18 cellular contexts compared by ENCODE assay signal in the genomic region with DNA sequence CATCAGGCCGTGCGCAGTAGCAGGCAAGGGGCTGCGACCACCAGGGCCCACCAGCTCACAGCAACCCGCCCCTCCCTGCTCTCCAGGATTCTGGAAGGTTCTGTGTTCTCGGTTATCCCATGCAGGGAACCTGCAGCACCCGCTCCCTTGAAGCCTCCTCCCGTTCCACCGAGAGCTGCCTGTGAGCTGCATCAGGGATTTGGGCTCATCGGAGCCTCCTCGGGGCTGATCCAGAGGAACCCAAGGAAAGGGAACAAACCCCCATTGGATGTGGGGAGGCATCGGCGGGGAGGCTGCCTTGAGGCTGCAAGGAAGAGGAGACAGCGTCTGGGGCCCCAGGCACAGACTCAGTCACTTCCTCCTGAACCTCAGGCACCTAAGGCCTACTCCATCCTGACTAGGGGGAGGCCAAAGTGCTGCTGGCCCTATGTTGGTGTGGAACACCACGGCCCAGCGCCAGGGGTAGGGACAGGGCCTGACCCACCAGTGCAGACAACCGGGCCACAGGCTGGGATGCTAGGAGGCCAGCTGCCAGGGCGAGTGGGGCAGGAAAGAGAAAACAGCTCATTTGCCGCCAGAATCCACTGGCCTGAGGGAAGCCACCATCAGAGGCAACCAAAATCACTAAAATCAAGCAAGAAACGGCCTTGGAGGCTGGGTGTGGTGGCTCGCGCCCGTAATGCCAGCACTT. TPM values are rescaled to one million over a fixed set of nuclear protein-coding genes. Genes with fewer than 3 reads are reported as not detected.
DNase-seq lines count a peak whose midpoint lies in the region; ATAC-seq and TF ChIP-seq lines count a peak whose summit lies in the region.
"Had no signal": no experiment of that assay in that cellular context is flagged by ENCODE, and none has a peak within 500 bp of the region (broad histone marks: within the 10 kb centered on the region; RNA-seq: fewer than 3 reads in every experiment).

No MANE protein-coding gene starts in this region.

- TF ChIP-seq CTCF in C4-2B (conservative IDR thresholded peaks at IDR 0.05) (no peak), GM13977 (IDR thresholded peaks at IDR 0.05; ENCODE audit: extremely low read depth, insufficient read depth, missing control alignments) (no peak), WTC11 (IDR thresholded peaks at IDR 0.05) (no peak), mesothelial cell of epicardium (IDR thresholded peaks at IDR 0.05; ENCODE audit: unreplicated experiment) (no peak)

- POLR2A ChIA-PET in WTC11 (lab: Charles Lee), result no interaction called here

- intact Hi-C loops in posterior vena cava (cut with DNase I), result no loop called here

- no peak overlapping the region for H3K27ac Mint-ChIP-seq in WTC11
- no peak overlapping the region for H3K27ac Mint-ChIP-seq in mesothelial cell of epicardium

- in situ Hi-C loops in GM13977 (cut with MboI; ENCODE audit: low pct_unique_long_range_greater_than_20kb, low sequenced_read_pairs, unreplicated experiment), result no loop called here

- CTCF ChIA-PET in WTC11 (lab: Charles Lee), result no interaction called here

- H3K36me3 Mint-ChIP-seq in WTC11 (peaks cover 25% of the 10 kb centered on the region), mesothelial cell of epicardium (peaks cover 42% of the 10 kb centered on the region)
- H3K36me3 Mint-ChIP-seq: activated naive CD4-positive, alpha-beta T cell treated with anti-CD3 and anti-CD28 coated beads, Interleukin-2, amount 50 U/mL, for 24 hours had no signal

- no peak overlapping the region for H3K4me3 Mint-ChIP-seq in WTC11
- H3K4me3 Mint-ChIP-seq in mesothelial cell of epicardium, result no peak overlapping the region
- H3K4me3 Mint-ChIP-seq: activated naive CD4-positive, alpha-beta T cell treated with anti-CD3 and anti-CD28 coated beads, Interleukin-2, amount 50 U/mL, for 24 hours; stimulated activated naive CD8-positive, alpha-beta T cell treated with anti-CD3 and anti-CD28 coated beads, Interleukin-15, amount 100 ng/mL, for 72 hours; T-helper 1 cell treated with Interleukin-12 subunit alpha and Interleukin-12 subunit beta and Interleukin-4 antibody, amounts not matched to agents 30 μg/mL and 1 μg/mL, for 36 hours had no signal

- H3K27me3 Mint-ChIP-seq in WTC11 (ENCODE audit: low read depth) (peaks cover 9% of the 10 kb centered on the region; the same call in 1 of the 2 replicates), mesothelial cell of epicardium (ENCODE audit: low read depth) (no peaks in the 10 kb centered on the region)
- H3K27me3 Mint-ChIP-seq: activated naive CD4-positive, alpha-beta T cell treated with anti-CD3 and anti-CD28 coated beads, Interleukin-2, amount 50 U/mL, for 24 hours; stimulated activated naive CD8-positive, alpha-beta T cell treated with anti-CD3 and anti-CD28 coated beads, Interleukin-15, amount 100 ng/mL, for 72 hours had no signal

- ATAC-seq in WTC11 (no peak), HG02610 (IDR thresholded peaks at IDR 0.05; ENCODE audit: unreplicated experiment) (no peak)
- ATAC-seq: upper lobe of right lung had no signal

- H3K4me1 Mint-ChIP-seq in WTC11 (no peaks in the 10 kb centered on the region), mesothelial cell of epicardium (no peaks in the 10 kb centered on the region)
- H3K4me1 Mint-ChIP-seq: activated naive CD4-positive, alpha-beta T cell treated with anti-CD3 and anti-CD28 coated beads, Interleukin-2, amount 50 U/mL, for 24 hours had no signal

- H3K9me3 Mint-ChIP-seq in WTC11 (no peaks in the 10 kb centered on the region), mesothelial cell of epicardium (no peaks in the 10 kb centered on the region)
- H3K9me3 Mint-ChIP-seq: activated naive CD4-positive, alpha-beta T cell treated with anti-CD3 and anti-CD28 coated beads, Interleukin-2, amount 50 U/mL, for 24 hours; stimulated activated naive CD8-positive, alpha-beta T cell treated with anti-CD3 and anti-CD28 coated beads, Interleukin-15, amount 100 ng/mL, for 72 hours; T-helper 1 cell treated with Interleukin-12 subunit alpha and Interleukin-12 subunit beta and Interleukin-4 antibody, amounts not matched to agents 30 μg/mL and 1 μg/mL, for 36 hours had no signal

- DNase-seq in GM13977 (ENCODE audit: low spot score) (peak; percentile 44), iPS-NIHi11 (ENCODE audit: low spot score) (peak; percentile 23), posterior vena cava (ENCODE audit: low spot score) (peak; percentile 79), WTC11 (ENCODE audit: low spot score) (no peak), foreskin melanocyte (no peak), mesothelial cell of epicardium (ENCODE audit: low spot score in 2 of 2, unreplicated experiment in 2 of 2) (no peak)
- DNase-seq: activated CD4-positive, alpha-beta T cell treated with anti-CD3 and anti-CD28 coated beads, Interleukin-2, amount 50 U/mL, for 48 hours; NCI-H1436; NCI-H2171; NCI-H748 treated with DMSO at 0.1 percent for 48 hours; stimulated activated CD4-positive, alpha-beta T cell treated with anti-CD3 and anti-CD28 coated beads, Interleukin-4, amount 100 ng/mL, for 4 hours; stimulated activated naive CD8-positive, alpha-beta T cell treated with anti-CD3 and anti-CD28 coated beads, Interleukin-15, amount 100 ng/mL, for 72 hours had no signal

- H3K27ac ChIP-seq in C4-2B, result peak overlapping the region; percentile 89
- H3K27ac ChIP-seq: upper lobe of right lung had no signal

TF ChIP-seq in WTC11, 78 proteins besides CTCF, POLR2A, EP300 and RAD21 (continues in another document):
- TF ChIP-seq, protein P1, sequence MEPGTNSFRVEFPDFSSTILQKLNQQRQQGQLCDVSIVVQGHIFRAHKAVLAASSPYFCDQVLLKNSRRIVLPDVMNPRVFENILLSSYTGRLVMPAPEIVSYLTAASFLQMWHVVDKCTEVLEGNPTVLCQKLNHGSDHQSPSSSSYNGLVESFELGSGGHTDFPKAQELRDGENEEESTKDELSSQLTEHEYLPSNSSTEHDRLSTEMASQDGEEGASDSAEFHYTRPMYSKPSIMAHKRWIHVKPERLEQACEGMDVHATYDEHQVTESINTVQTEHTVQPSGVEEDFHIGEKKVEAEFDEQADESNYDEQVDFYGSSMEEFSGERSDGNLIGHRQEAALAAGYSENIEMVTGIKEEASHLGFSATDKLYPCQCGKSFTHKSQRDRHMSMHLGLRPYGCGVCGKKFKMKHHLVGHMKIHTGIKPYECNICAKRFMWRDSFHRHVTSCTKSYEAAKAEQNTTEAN (CRISPR knock-in tag; IDR thresholded peaks at IDR 0.05), result no peak
- no peak for TF ChIP-seq SMAD4 (CRISPR knock-in tag; IDR thresholded peaks at IDR 0.05)
- no peak for TF ChIP-seq KAT7 (CRISPR knock-in tag; IDR thresholded peaks at IDR 0.05; ENCODE audit: borderline replicate concordance)
- no peak for TF ChIP-seq ELF4 (CRISPR knock-in tag; IDR thresholded peaks at IDR 0.05; ENCODE audit: low read depth)
- TF ChIP-seq JAZF1 (CRISPR knock-in tag; IDR thresholded peaks at IDR 0.05), result no peak
- TF ChIP-seq, protein P2, sequence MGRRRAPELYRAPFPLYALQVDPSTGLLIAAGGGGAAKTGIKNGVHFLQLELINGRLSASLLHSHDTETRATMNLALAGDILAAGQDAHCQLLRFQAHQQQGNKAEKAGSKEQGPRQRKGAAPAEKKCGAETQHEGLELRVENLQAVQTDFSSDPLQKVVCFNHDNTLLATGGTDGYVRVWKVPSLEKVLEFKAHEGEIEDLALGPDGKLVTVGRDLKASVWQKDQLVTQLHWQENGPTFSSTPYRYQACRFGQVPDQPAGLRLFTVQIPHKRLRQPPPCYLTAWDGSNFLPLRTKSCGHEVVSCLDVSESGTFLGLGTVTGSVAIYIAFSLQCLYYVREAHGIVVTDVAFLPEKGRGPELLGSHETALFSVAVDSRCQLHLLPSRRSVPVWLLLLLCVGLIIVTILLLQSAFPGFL (CRISPR knock-in tag; IDR thresholded peaks at IDR 0.05; ENCODE audit: borderline replicate concordance), result no peak
- TF ChIP-seq FOXK1 (CRISPR knock-in tag; IDR thresholded peaks at IDR 0.05), result no peak
- no peak for TF ChIP-seq ZNF219 (CRISPR knock-in tag; IDR thresholded peaks at IDR 0.05; ENCODE audit: borderline replicate concordance)
- TF ChIP-seq PRRX2 (CRISPR knock-in tag; IDR thresholded peaks at IDR 0.05), result no peak
- TF ChIP-seq, protein P3, sequence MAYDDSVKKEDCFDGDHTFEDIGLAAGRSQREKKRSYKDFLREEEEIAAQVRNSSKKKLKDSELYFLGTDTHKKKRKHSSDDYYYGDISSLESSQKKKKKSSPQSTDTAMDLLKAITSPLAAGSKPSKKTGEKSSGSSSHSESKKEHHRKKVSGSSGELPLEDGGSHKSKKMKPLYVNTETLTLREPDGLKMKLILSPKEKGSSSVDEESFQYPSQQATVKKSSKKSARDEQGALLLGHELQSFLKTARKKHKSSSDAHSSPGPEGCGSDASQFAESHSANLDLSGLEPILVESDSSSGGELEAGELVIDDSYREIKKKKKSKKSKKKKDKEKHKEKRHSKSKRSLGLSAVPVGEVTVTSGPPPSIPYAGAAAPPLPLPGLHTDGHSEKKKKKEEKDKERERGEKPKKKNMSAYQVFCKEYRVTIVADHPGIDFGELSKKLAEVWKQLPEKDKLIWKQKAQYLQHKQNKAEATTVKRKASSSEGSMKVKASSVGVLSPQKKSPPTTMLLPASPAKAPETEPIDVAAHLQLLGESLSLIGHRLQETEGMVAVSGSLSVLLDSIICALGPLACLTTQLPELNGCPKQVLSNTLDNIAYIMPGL (CRISPR knock-in tag; IDR thresholded peaks at IDR 0.05), result no peak
- TF ChIP-seq, protein P4, sequence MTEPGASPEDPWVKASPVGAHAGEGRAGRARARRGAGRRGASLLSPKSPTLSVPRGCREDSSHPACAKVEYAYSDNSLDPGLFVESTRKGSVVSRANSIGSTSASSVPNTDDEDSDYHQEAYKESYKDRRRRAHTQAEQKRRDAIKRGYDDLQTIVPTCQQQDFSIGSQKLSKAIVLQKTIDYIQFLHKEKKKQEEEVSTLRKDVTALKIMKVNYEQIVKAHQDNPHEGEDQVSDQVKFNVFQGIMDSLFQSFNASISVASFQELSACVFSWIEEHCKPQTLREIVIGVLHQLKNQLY (CRISPR knock-in tag; IDR thresholded peaks at IDR 0.05), result no peak
- no peak for TF ChIP-seq MXD4 (CRISPR knock-in tag; IDR thresholded peaks at IDR 0.05; ENCODE audit: borderline replicate concordance)
- no peak for TF ChIP-seq ZNF423 (CRISPR knock-in tag; IDR thresholded peaks at IDR 0.05)

RNA-seq across cellular contexts. Expression of a gene that starts 14.4 kb away (rescaled TPM):
- total RNA-seq in posterior vena cava (100 to 1,000 TPM; 103 to 163 TPM), WTC11 (2021) (57.9 to 88.6 TPM (median 86.9 TPM) in 3 replicates), mesothelial cell of epicardium (373 to 393 TPM (median 375 TPM) in 3 replicates)

RNA-seq across cellular contexts. Expression of a gene that starts 15.4 kb away (rescaled TPM):
- total RNA-seq in posterior vena cava (10 to 100 TPM; 29.5 to 34.7 TPM), WTC11 (2021) (34.1 to 39.7 TPM (median 35.1 TPM) in 3 replicates), mesothelial cell of epicardium (64.2 to 79.3 TPM (median 68.2 TPM) in 3 replicates)

RNA-seq across cellular contexts. Expression of a gene that starts 29.8 kb away (rescaled TPM):
- 100 to 1,000 TPM; 172 to 261 TPM for total RNA-seq in posterior vena cava
- 1.5 to 2.7 TPM (median 1.7 TPM) in 3 replicates for total RNA-seq in WTC11 (2021)
- 21.9 to 22.1 TPM (median 22.1 TPM) in 3 replicates for total RNA-seq in mesothelial cell of epicardium
- total RNA-seq: OCI-LY7 had no signal

Comparison
In these comparisons a context has a peak if more than half of its experiments do, and no peak if none do; other contexts are left out.
1. DNase-seq: peak in GM13977 (single experiment), iPS-NIHi11 (single experiment) and posterior vena cava (single experiment); none in WTC11 (single experiment), foreskin melanocyte (single experiment) and mesothelial cell of epicardium (0 of 2).